1 cellular context compared by ENCODE assay signal in the genomic region with DNA sequence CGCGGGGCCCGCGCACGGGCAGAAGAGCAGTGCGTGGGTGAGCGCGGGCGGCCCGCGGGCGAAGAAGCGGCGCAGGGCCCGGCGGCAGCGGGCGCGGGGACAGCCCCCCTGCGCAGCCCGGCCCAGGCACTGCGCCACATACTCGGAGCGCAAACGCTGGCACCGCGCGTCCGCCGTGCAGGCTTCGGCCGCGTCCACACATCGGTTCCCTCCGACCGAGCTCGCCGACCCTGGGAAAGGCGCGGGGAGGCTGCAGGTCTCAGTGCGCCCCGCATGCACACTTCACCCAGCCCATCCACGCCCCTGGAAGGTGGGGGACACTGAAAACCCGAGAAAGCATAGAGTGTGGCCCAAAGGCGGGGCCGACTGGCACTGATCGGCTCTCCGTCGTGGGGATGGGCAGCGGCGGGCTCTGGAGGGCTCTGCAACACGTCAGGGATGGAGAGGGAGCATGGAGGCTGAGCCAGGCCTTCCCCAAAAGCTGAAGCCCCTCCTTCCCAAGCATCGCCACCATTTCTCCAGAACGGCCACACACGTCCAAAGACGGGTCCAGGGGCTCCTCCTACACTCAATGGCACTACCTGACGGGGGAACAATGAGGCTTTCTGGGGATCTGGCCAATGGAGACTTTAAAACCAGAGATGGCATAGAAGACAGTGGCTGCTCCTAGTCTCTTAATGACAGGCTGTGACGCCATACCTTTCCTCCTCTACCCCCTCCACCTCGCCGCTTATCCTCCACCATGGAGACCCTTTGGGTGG.
TF ChIP-seq lines count a peak whose summit lies in the region.

No MANE protein-coding gene starts in this region.

TF ChIP-seq in HepG2, 621 proteins besides CTCF, POLR2A, EP300 and RAD21:
- no peak for TF ChIP-seq GZF1 (CRISPR knock-in tag; IDR thresholded peaks at IDR 0.05)
- peak; percentile 44; the same call in 1 of the 2 replicates for TF ChIP-seq ZNF616 (CRISPR knock-in tag; IDR thresholded peaks at IDR 0.05; ENCODE audit: low read depth)
- no peak for TF ChIP-seq ZMYM4 (CRISPR knock-in tag; IDR thresholded peaks at IDR 0.05)
- TF ChIP-seq, protein P1, sequence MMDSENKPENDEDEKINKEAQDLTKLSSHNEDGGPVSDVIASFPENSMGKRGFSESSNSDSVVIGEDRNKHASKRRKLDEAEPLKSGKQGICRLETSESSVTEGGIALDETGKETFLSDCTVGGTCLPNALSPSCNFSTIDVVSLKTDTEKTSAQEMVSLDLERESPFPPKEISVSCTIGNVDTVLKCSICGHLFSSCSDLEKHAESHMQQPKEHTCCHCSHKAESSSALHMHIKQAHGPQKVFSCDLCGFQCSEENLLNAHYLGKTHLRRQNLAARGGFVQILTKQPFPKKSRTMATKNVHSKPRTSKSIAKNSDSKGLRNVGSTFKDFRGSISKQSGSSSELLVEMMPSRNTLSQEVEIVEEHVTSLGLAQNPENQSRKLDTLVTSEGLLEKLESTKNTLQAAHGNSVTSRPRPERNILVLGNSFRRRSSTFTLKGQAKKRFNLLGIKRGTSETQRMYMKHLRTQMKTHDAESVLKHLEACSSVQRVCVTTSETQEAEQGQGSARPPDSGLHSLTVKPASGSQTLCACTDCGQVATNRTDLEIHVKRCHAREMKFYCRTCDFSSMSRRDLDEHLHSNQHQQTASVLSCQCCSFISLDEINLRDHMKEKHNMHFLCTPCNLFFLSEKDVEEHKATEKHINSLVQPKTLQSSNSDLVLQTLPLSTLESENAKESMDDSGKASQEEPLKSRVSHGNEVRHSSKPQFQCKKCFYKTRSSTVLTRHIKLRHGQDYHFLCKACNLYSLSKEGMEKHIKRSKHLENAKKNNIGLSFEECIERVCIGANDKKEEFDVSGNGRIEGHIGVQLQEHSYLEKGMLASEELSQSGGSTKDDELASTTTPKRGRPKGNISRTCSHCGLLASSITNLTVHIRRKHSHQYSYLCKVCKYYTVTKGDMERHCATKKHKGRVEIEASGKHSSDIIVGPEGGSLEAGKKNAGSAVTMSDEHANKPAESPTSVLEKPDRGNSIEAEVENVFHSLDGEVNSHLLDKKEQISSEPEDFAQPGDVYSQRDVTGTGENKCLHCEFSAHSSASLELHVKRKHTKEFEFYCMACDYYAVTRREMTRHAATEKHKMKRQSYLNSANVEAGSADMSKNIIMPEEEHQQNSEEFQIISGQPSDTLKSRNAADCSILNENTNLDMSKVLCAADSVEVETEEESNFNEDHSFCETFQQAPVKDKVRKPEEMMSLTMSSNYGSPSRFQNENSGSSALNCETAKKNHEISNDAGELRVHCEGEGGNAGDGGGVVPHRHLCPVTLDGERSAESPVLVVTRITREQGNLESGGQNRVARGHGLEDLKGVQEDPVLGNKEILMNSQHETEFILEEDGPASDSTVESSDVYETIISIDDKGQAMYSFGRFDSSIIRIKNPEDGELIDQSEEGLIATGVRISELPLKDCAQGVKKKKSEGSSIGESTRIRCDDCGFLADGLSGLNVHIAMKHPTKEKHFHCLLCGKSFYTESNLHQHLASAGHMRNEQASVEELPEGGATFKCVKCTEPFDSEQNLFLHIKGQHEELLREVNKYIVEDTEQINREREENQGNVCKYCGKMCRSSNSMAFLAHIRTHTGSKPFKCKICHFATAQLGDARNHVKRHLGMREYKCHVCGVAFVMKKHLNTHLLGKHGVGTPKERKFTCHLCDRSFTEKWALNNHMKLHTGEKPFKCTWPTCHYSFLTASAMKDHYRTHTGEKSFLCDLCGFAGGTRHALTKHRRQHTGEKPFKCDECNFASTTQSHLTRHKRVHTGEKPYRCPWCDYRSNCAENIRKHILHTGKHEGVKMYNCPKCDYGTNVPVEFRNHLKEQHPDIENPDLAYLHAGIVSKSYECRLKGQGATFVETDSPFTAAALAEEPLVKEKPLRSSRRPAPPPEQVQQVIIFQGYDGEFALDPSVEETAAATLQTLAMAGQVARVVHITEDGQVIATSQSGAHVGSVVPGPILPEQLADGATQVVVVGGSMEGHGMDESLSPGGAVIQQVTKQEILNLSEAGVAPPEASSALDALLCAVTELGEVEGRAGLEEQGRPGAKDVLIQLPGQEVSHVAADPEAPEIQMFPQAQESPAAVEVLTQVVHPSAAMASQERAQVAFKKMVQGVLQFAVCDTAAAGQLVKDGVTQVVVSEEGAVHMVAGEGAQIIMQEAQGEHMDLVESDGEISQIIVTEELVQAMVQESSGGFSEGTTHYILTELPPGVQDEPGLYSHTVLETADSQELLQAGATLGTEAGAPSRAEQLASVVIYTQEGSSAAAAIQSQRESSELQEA (CRISPR knock-in tag; IDR thresholded peaks at IDR 0.05; ENCODE audit: not compliant biosample characterization), result no peak
- TF ChIP-seq ZNF569 (CRISPR knock-in tag; IDR thresholded peaks at IDR 0.05; ENCODE audit: borderline replicate concordance), result no peak
- TF ChIP-seq, protein P2, sequence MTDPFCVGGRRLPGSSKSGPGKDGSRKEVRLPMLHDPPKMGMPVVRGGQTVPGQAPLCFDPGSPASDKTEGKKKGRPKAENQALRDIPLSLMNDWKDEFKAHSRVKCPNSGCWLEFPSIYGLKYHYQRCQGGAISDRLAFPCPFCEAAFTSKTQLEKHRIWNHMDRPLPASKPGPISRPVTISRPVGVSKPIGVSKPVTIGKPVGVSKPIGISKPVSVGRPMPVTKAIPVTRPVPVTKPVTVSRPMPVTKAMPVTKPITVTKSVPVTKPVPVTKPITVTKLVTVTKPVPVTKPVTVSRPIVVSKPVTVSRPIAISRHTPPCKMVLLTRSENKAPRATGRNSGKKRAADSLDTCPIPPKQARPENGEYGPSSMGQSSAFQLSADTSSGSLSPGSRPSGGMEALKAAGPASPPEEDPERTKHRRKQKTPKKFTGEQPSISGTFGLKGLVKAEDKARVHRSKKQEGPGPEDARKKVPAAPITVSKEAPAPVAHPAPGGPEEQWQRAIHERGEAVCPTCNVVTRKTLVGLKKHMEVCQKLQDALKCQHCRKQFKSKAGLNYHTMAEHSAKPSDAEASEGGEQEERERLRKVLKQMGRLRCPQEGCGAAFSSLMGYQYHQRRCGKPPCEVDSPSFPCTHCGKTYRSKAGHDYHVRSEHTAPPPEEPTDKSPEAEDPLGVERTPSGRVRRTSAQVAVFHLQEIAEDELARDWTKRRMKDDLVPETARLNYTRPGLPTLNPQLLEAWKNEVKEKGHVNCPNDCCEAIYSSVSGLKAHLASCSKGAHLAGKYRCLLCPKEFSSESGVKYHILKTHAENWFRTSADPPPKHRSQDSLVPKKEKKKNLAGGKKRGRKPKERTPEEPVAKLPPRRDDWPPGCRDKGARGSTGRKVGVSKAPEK (CRISPR knock-in tag; IDR thresholded peaks at IDR 0.05; ENCODE audit: borderline replicate concordance), result no peak
- TF ChIP-seq ZNF468 (CRISPR knock-in tag; IDR thresholded peaks at IDR 0.05), result no peak
- no peak for TF ChIP-seq ZSCAN29 (CRISPR knock-in tag; conservative IDR thresholded peaks at IDR 0.05)
- TF ChIP-seq, protein P3, sequence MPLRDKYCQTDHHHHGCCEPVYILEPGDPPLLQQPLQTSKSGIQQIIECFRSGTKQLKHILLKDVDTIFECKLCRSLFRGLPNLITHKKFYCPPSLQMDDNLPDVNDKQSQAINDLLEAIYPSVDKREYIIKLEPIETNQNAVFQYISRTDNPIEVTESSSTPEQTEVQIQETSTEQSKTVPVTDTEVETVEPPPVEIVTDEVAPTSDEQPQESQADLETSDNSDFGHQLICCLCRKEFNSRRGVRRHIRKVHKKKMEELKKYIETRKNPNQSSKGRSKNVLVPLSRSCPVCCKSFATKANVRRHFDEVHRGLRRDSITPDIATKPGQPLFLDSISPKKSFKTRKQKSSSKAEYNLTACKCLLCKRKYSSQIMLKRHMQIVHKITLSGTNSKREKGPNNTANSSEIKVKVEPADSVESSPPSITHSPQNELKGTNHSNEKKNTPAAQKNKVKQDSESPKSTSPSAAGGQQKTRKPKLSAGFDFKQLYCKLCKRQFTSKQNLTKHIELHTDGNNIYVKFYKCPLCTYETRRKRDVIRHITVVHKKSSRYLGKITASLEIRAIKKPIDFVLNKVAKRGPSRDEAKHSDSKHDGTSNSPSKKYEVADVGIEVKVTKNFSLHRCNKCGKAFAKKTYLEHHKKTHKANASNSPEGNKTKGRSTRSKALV (CRISPR knock-in tag; IDR thresholded peaks at IDR 0.05), result peak; percentile 25; the same call in 1 of the 2 replicates
- TF ChIP-seq, protein P4, sequence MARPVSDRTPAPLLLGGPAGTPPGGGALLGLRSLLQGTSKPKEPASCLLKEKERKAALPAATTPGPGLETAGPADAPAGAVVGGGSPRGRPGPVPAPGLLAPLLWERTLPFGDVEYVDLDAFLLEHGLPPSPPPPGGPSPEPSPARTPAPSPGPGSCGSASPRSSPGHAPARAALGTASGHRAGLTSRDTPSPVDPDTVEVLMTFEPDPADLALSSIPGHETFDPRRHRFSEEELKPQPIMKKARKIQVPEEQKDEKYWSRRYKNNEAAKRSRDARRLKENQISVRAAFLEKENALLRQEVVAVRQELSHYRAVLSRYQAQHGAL (CRISPR knock-in tag; IDR thresholded peaks at IDR 0.05; ENCODE audit: not compliant biosample characterization), result no peak
- TF ChIP-seq, protein P5, sequence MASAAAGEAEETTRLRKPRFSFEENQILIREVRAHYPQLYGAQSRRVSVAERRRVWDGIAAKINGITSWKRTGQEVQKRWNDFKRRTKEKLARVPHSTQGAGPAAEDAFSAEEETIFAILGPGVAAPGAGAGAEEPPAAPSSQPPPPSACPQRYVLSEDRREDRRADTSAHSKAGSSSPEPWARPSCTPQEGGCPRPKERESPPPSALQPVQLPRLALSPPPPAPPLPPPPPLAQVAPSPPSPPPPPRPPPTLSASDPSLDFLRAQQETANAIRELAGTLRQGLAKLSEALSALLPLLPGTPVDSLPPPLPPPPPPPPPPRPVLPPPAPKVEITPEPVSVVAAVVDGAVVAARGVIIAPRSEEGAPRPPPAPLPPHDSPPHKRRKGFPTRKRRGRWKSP (CRISPR knock-in tag; IDR thresholded peaks at IDR 0.05), result 0 out of 2 replicates have a peak, but pooled peaks have one; percentile 44
- no peak for TF ChIP-seq ARNT2 (CRISPR knock-in tag; IDR thresholded peaks at IDR 0.05; ENCODE audit: low read depth)
- TF ChIP-seq, protein P6, sequence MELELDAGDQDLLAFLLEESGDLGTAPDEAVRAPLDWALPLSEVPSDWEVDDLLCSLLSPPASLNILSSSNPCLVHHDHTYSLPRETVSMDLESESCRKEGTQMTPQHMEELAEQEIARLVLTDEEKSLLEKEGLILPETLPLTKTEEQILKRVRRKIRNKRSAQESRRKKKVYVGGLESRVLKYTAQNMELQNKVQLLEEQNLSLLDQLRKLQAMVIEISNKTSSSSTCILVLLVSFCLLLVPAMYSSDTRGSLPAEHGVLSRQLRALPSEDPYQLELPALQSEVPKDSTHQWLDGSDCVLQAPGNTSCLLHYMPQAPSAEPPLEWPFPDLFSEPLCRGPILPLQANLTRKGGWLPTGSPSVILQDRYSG (CRISPR knock-in tag; IDR thresholded peaks at IDR 0.05), result no peak
- TF ChIP-seq TCF7L2 (IDR thresholded peaks at IDR 0.05; ENCODE audit: low read depth, low read length), result no peak
TF ChIP-seq in HepG2: peak in this region for 3.
